Comparison of ENCODE assay signal across 1 cellular context in genomic region chr1:194889310-194889709, GRCh38.
A peak's percentile ranks its signal among the peaks of the same experiment; 100 is the strongest.
TF ChIP-seq lines count a peak whose summit lies in the region.

No MANE protein-coding gene starts in this region.

TF ChIP-seq in HCT116, 20 proteins besides CTCF, POLR2A, EP300 and RAD21 (continued from another document):
- TF ChIP-seq REST (IDR thresholded peaks at IDR 0.05; ENCODE audit: low read depth) (peak; percentile 77), CEBPB (IDR thresholded peaks at IDR 0.05; ENCODE audit: low read depth) (no peak), CBX3 (IDR thresholded peaks at IDR 0.05; ENCODE audit: low read depth) (no peak), SRF (IDR thresholded peaks at IDR 0.05; ENCODE audit: low read depth) (no peak)
